ENCODE assay signal across 27 cellular contexts in the genomic region with DNA sequence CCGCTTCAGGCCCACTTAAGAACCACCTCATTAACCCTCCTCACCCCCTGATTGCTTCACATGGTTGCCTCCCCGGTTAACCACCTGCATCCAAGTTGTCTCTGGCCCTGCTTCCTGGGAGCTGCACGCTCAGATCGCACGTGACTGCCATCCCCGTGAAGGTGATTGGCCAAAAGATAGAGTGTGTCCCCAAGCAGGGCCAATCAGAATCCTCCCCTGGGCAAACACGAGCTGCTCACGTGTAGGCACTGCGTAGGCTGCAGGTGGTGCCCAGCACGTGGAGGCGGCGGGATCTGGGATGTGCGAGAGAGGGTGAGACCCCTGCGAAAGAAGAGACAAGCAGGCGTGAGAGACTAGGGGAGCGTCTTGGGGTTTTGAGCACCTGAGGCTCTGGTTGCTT.
DNase-seq lines count a peak whose midpoint lies in the region; ATAC-seq and TF ChIP-seq lines count a peak whose summit lies in the region.
"Had no signal": no experiment of that assay in that cellular context is flagged by ENCODE, and none has a peak within 500 bp of the region (broad histone marks: within the 10 kb centered on the region; RNA-seq: fewer than 3 reads in every experiment).

No MANE protein-coding gene starts in this region.

- H3K27me3 ChIP-seq in lower lobe of right lung (ENCODE audit: low read depth): peaks cover 6% of the 10 kb centered on the region
- H3K27me3 ChIP-seq in spleen (replicated peaks in 1 of 7): peaks cover 0 to 24% (median 0%) of the 10 kb centered on the region in 7 donors
- H3K27me3 ChIP-seq: ovary had no signal

- H3K36me3 ChIP-seq in lower lobe of right lung (no peaks in the 10 kb centered on the region), spleen (no peaks in the 10 kb centered on the region)
- H3K36me3 ChIP-seq: heart left ventricle, MG63, ovary, stomach, tibial artery had no signal

- H3K9me3 ChIP-seq in lower lobe of right lung (no peaks in the 10 kb centered on the region), spleen (peaks cover 0 to 14% (median 2%) of the 10 kb centered on the region in 8 donors)
- H3K9me3 ChIP-seq: ovary had no signal

- intact Hi-C loops in lower lobe of right lung (cut with DNase I): loop anchor here (10.0 kb wide), 1 partner anchor 62 kb away; no protein-coding TSS in a partner anchor
- intact Hi-C loops in spleen (cut with DNase I; ENCODE audit: low total_unique reads): no loop called here

- H3K27ac ChIP-seq in lower lobe of right lung: no peak overlapping the region
- no peak overlapping the region for H3K27ac ChIP-seq in spleen
- H3K27ac ChIP-seq: heart left ventricle, ovary, stomach, tibial artery had no signal

- H3K4me3 Mint-ChIP-seq in naive thymus-derived CD8-positive, alpha-beta T cell: no peak overlapping the region
- H3K4me3 Mint-ChIP-seq: activated CD4-positive, alpha-beta memory T cell treated with anti-CD3 and anti-CD28 coated beads, Interleukin-2, amount 10 ng/mL, durations not matched to agents 7 days and 5 days had no signal

- POLR2A ChIA-PET in naive thymus-derived CD8-positive, alpha-beta T cell (lab: Charles Lee): no interaction called here

- H3K27me3 Mint-ChIP-seq in naive thymus-derived CD8-positive, alpha-beta T cell: peaks cover 0 to 16% (median 7%) of the 10 kb centered on the region in 5 donors

- TF ChIP-seq POLR2A in spleen (IDR thresholded peaks at IDR 0.05): no peak

- no peaks in the 10 kb centered on the region for H3K36me3 Mint-ChIP-seq in naive thymus-derived CD8-positive, alpha-beta T cell
- H3K36me3 Mint-ChIP-seq: CD4-positive, CD25-positive, alpha-beta regulatory T cell had no signal

- H3K9me3 Mint-ChIP-seq in naive thymus-derived CD8-positive, alpha-beta T cell: peaks cover 0 to 8% (median 0%) of the 10 kb centered on the region in 9 donors
- H3K9me3 Mint-ChIP-seq: activated CD4-positive, alpha-beta memory T cell treated with anti-CD3 and anti-CD28 coated beads, Interleukin-2, amount 10 ng/mL, durations not matched to agents 7 days and 5 days had no signal

- no peak overlapping the region for H3K27ac Mint-ChIP-seq in naive thymus-derived CD8-positive, alpha-beta T cell
- H3K27ac Mint-ChIP-seq: activated CD4-positive, alpha-beta memory T cell treated with anti-CD3 and anti-CD28 coated beads, Interleukin-2, amount 10 ng/mL, durations not matched to agents 7 days and 5 days; CD4-positive, CD25-positive, alpha-beta regulatory T cell had no signal

- ATAC-seq in lower lobe of right lung: no peak
- no peak for ATAC-seq in naive thymus-derived CD8-positive, alpha-beta T cell
- ATAC-seq: esophagus mucosa, heart left ventricle, left cardiac atrium had no signal

- DNase-seq in NCI-H345 (lab: John Stamatoyannopoulos, UW): peak; percentile 70
- DNase-seq in NCI-H345 treated with DMSO at 0.1 percent for 48 hours (lab: John Stamatoyannopoulos, UW; ENCODE audit: unreplicated experiment): no peak
- DNase-seq in NCI-H1436 treated with DMSO at 0.1 percent for 48 hours (lab: John Stamatoyannopoulos, UW): peak; percentile 95
- DNase-seq in NCI-H69 (lab: John Stamatoyannopoulos, UW): peak; percentile 96
- peak; percentile 24 for DNase-seq in lower lobe of right lung
- no peak for DNase-seq in spleen
- no peak for DNase-seq in naive thymus-derived CD8-positive, alpha-beta T cell
- no peak for DNase-seq in anterior cingulate cortex (lab: John Stamatoyannopoulos, UW)
- DNase-seq: activated CD4-positive, alpha-beta memory T cell treated with anti-CD3 and anti-CD28 coated beads, Interleukin-2, amount 10 ng/mL, durations not matched to agents 7 days and 5 days; activated CD4-positive, alpha-beta T cell treated with anti-CD3 and anti-CD28 coated beads for 1 hour; activated T-cell treated with anti-CD3 and anti-CD28 coated beads for 4 hours; CD4-positive, CD25-positive, alpha-beta regulatory T cell; central memory CD4-positive, alpha-beta T cell; foreskin fibroblast; heart left ventricle; KG1; left cardiac atrium; mammary epithelial cell; MG63; ovary; retina; small intestine; stimulated activated CD4-positive, alpha-beta T cell treated with anti-CD3 and anti-CD28 coated beads, Interleukin-1b, Interleukin-23, amount 100 ng/mL, for 48 hours; stomach; T-helper 1 cell had no signal

- H3K4me1 Mint-ChIP-seq in naive thymus-derived CD8-positive, alpha-beta T cell: no peaks in the 10 kb centered on the region
- H3K4me1 Mint-ChIP-seq: activated CD4-positive, alpha-beta memory T cell treated with anti-CD3 and anti-CD28 coated beads, Interleukin-2, amount 10 ng/mL, durations not matched to agents 7 days and 5 days; CD4-positive, CD25-positive, alpha-beta regulatory T cell had no signal

- no peak overlapping the region for H3K4me3 ChIP-seq in lower lobe of right lung
- no peak overlapping the region for H3K4me3 ChIP-seq in spleen
- H3K4me3 ChIP-seq: heart left ventricle, MG63, ovary, stomach, tibial artery had no signal

- TF ChIP-seq CTCF in lower lobe of right lung (IDR thresholded peaks at IDR 0.05) (no peak), spleen (IDR thresholded peaks at IDR 0.05 in 8 of 11, conservative IDR thresholded peaks at IDR 0.05 in 3 of 11) (no peak)

- H3K4me1 ChIP-seq in lower lobe of right lung: no peaks in the 10 kb centered on the region
- no peaks in the 10 kb centered on the region for H3K4me1 ChIP-seq in spleen
- H3K4me1 ChIP-seq: heart left ventricle, stomach, tibial artery had no signal

- 72 to 80% (median 75%) methylated on average over 15 to 16 of the region's 16 CpGs for WGBS in spleen, 5 donors

Comparison
In these comparisons a context has a peak if more than half of its experiments do, and no peak if none do; other contexts are left out.
1. DNase-seq: peak in NCI-H345 (single experiment), NCI-H1436 treated with DMSO at 0.1 percent for 48 hours (single experiment), NCI-H69 (single experiment) and lower lobe of right lung (single experiment); none in NCI-H345 treated with DMSO at 0.1 percent for 48 hours (single experiment), spleen (single experiment), naive thymus-derived CD8-positive, alpha-beta T cell (0 of 10) and anterior cingulate cortex (0 of 58).